Comparison of ENCODE assay signal across 8 cellular contexts in the genomic region with DNA sequence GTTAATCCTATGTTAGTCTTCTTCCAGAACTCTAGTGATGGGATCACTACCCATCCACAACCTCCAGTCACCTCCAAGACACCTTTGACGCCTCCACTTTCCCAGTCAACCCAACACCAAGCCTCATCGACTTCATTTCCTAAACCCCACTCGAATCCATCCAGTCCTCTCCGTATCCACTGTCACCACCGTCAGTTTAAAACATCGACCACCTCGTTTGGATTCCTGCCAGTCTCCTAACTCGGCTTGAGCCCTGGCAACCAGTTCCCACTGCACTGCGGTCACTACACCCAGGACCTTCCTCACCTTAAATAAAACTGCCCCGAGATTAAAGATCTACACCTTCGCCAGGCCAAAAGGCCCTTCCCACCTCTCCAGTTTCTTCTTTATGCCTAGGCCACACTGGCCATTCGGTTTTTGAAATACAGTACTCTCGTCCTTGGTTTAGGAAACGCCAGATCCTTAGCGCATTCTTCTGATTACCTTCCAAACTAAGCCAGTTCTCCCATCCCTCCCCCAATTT. TPM values are rescaled to one million over a fixed set of nuclear protein-coding genes. Genes with fewer than 3 reads are reported as not detected.
DNase-seq lines count a peak whose midpoint lies in the region; ATAC-seq and TF ChIP-seq lines count a peak whose summit lies in the region.

No MANE protein-coding gene starts in this region.

- no peak for DNase-seq in Peyer's patch
- no peak for DNase-seq in esophagus muscularis mucosa (ENCODE audit: extremely low spot score)
- no peak for DNase-seq in prostate gland (ENCODE audit: low spot score)
- no peak for DNase-seq in GDM1 (lab: John Stamatoyannopoulos, UW)

- H3K27ac ChIP-seq in Peyer's patch, result peak overlapping the region; percentile 96 to 99 (median 98)
- H3K27ac ChIP-seq in esophagus muscularis mucosa (replicated peaks in 1 of 4), result peak overlapping the region; percentile 95 to 99 (median 98)
- H3K27ac ChIP-seq in prostate gland, result peak overlapping the region; percentile 95 to 98

- TF ChIP-seq CTCF in Peyer's patch (IDR thresholded peaks at IDR 0.05) (no peak), esophagus muscularis mucosa (IDR thresholded peaks at IDR 0.05) (no peak), prostate gland (IDR thresholded peaks at IDR 0.05) (no peak)

- intact Hi-C loops in esophagus muscularis mucosa (cut with DNase I) (no loop called here), prostate gland (cut with DNase I) (no loop called here)

- no peaks in the 10 kb centered on the region for H3K27me3 ChIP-seq in Peyer's patch
- H3K27me3 ChIP-seq in esophagus muscularis mucosa, result no peaks in the 10 kb centered on the region
- H3K27me3 ChIP-seq in prostate gland (replicated peaks; ENCODE audit: insufficient read depth), result no peaks in the 10 kb centered on the region

- H3K36me3 ChIP-seq in Peyer's patch, result no peaks in the 10 kb centered on the region
- peaks cover 0 to 9% (median 0%) of the 10 kb centered on the region in 4 donors for H3K36me3 ChIP-seq in esophagus muscularis mucosa
- no peaks in the 10 kb centered on the region for H3K36me3 ChIP-seq in prostate gland

- 51% methylated on average over 15 of the region's 15 CpGs for WGBS in esophagus muscularis mucosa
- WGBS in prostate gland, result 36% methylated on average over 15 of the region's 15 CpGs

- H3K9me3 ChIP-seq in Peyer's patch, result no peaks in the 10 kb centered on the region
- H3K9me3 ChIP-seq in esophagus muscularis mucosa, result no peaks in the 10 kb centered on the region
- no peaks in the 10 kb centered on the region for H3K9me3 ChIP-seq in prostate gland

- no peak for TF ChIP-seq EP300 in esophagus muscularis mucosa (IDR thresholded peaks at IDR 0.05)

- H3K4me3 ChIP-seq in GM08714 (ENCODE audit: low read length) (peak overlapping the region; percentile 75), Peyer's patch (peak overlapping the region; percentile 63 to 82 (median 73)), esophagus muscularis mucosa (peak overlapping the region; percentile 84 to 93 (median 92)), prostate gland (peak overlapping the region; percentile 81 to 95)

- ATAC-seq in HG02571 (IDR thresholded peaks at IDR 0.05; ENCODE audit: unreplicated experiment), result no peak
- no peak for ATAC-seq in HG03108 (IDR thresholded peaks at IDR 0.05; ENCODE audit: unreplicated experiment)
- ATAC-seq in HG03159 (IDR thresholded peaks at IDR 0.05; ENCODE audit: unreplicated experiment), result no peak

- peaks cover 0 to 19% (median 8%) of the 10 kb centered on the region in 4 donors for H3K4me1 ChIP-seq in Peyer's patch
- H3K4me1 ChIP-seq in esophagus muscularis mucosa, result peaks cover 27 to 43% (median 36%) of the 10 kb centered on the region in 4 donors
- H3K4me1 ChIP-seq in prostate gland (replicated peaks), result no peaks in the 10 kb centered on the region

- TF ChIP-seq POLR2A in Peyer's patch (IDR thresholded peaks at IDR 0.05), result no peak
- no peak for TF ChIP-seq POLR2A in esophagus muscularis mucosa (IDR thresholded peaks at IDR 0.05; ENCODE audit: low read depth)
- no peak for TF ChIP-seq POLR2A in prostate gland (IDR thresholded peaks at IDR 0.05)

RNA-seq across cellular contexts. Expression of gene MTIF3, which starts 1.2 kb away (rescaled TPM):
- total RNA-seq in Peyer's patch (100 to 1,000 TPM in 1 of 4 donors, 10 to 100 TPM in 3; 78.6 to 150 (median 86.4) TPM), esophagus muscularis mucosa (10 to 100 TPM; 45.1 to 86.6 (median 67.5) TPM), prostate gland (10 to 100 TPM; 44.8 to 52.3 TPM)

RNA-seq across cellular contexts. Expression of gene GTF3A, which starts 24.7 kb away (rescaled TPM):
- total RNA-seq in Peyer's patch (100 to 1,000 TPM in 1 of 4 donors, 10 to 100 TPM in 3; 29.2 to 179 (median 49.3) TPM), esophagus muscularis mucosa (100 to 1,000 TPM; 129 to 197 (median 140) TPM), prostate gland (100 to 1,000 TPM in 1 of 2 donors, 10 to 100 TPM in 1; 95.0 to 142 TPM)
